2 cellular contexts compared by ENCODE assay signal in genomic region chr4:102535398-102536082, GRCh38.
TF ChIP-seq lines count a peak whose summit lies in the region.

No MANE protein-coding gene starts in this region.

TF ChIP-seq in K562, 482 proteins besides CTCF, POLR2A, EP300 and RAD21 (continued from another document):
- TF ChIP-seq RNF219 (CRISPR knock-in tag; IDR thresholded peaks at IDR 0.05) (no peak), FOSL1 (tag; conservative IDR thresholded peaks at IDR 0.05) (0 out of 2 replicates have a peak, but pooled peaks have one; percentile 20)

TF ChIP-seq in HepG2, 621 proteins besides CTCF, POLR2A, EP300 and RAD21 (continued from another document):
- TF ChIP-seq ZFP36 (IDR thresholded peaks at IDR 0.05; ENCODE audit: borderline replicate concordance, low read depth, low read length, partially characterized antibody), result no peak
- no peak for TF ChIP-seq CCAR2 (optimal IDR thresholded peaks at IDR 0.05; ENCODE audit: low read depth, low read length)
- TF ChIP-seq MAFF (IDR thresholded peaks at IDR 0.05; ENCODE audit: low read depth, low read length), result no peak
- TF ChIP-seq WIZ (CRISPR knock-in tag; IDR thresholded peaks at IDR 0.05), result no peak
- TF ChIP-seq RARG (CRISPR knock-in tag; IDR thresholded peaks at IDR 0.05; ENCODE audit: low read depth), result no peak
- TF ChIP-seq E2F1 (CRISPR knock-in tag; IDR thresholded peaks at IDR 0.05), result no peak
- no peak for TF ChIP-seq ATF4 (CRISPR knock-in tag; IDR thresholded peaks at IDR 0.05)
- TF ChIP-seq ZNF121 (CRISPR knock-in tag; IDR thresholded peaks at IDR 0.05), result no peak
- TF ChIP-seq ZFP62 (CRISPR knock-in tag; IDR thresholded peaks at IDR 0.05), result no peak
- no peak for TF ChIP-seq THYN1 (CRISPR knock-in tag; IDR thresholded peaks at IDR 0.05; ENCODE audit: borderline replicate concordance, low read depth)
- no peak for TF ChIP-seq NR2F1 (CRISPR knock-in tag; IDR thresholded peaks at IDR 0.05)
- no peak for TF ChIP-seq MXD4 (CRISPR knock-in tag; IDR thresholded peaks at IDR 0.05)
